In genomic region chr10:26881600-26882331, GRCh38 we compare ENCODE assay signal across 8 cellular contexts. TPM values are rescaled to one million over a fixed set of nuclear protein-coding genes. Genes with fewer than 3 reads are reported as not detected.
DNase-seq lines count a peak whose midpoint lies in the region; ATAC-seq and TF ChIP-seq lines count a peak whose summit lies in the region.

No MANE protein-coding gene starts in this region.

- no peaks in the 10 kb centered on the region for H3K9me3 Mint-ChIP-seq in neural progenitor cell

- 2% methylated on average over 10 of the region's 10 CpGs for WGBS in SK-N-SH (ENCODE audit: low lambda C conversion rate)

- no peak overlapping the region for H3K27ac Mint-ChIP-seq in neural progenitor cell

- H3K27ac ChIP-seq in SK-N-SH (ENCODE audit: low read depth in 2 of 2, low read length in 1 of 2) (no peak overlapping the region), neural progenitor cell (no peak overlapping the region)

- H3K79me2 ChIP-seq in SK-N-SH (ENCODE audit: insufficient read depth), result no peaks in the 10 kb centered on the region
- H3K79me2 ChIP-seq in neural progenitor cell (ENCODE audit: low read depth), result no peaks in the 10 kb centered on the region

- no peaks in the 10 kb centered on the region for H3K9me2 ChIP-seq in SK-N-SH

- peak; percentile 91 for TF ChIP-seq RAD21 in SK-N-SH (IDR thresholded peaks at IDR 0.05; ENCODE audit: low read length)

- TF ChIP-seq CTCF in SK-N-SH (IDR thresholded peaks at IDR 0.05) (peak; percentile 84), neural progenitor cell (IDR thresholded peaks at IDR 0.05) (peak; percentile 77)

- H3K4me1 ChIP-seq in SK-N-SH (ENCODE audit: control insufficient read depth in 1 of 2, insufficient read depth in 2 of 2, low read depth in 1 of 2, low read length in 1 of 2), result peaks cover 0 to 2% of the 10 kb centered on the region in 2 experiments; a peak in 1 of 4 replicates
- H3K4me1 ChIP-seq in neural progenitor cell, result no peaks in the 10 kb centered on the region

- H3K27me3 Mint-ChIP-seq in neural progenitor cell (ENCODE audit: insufficient read depth, low read depth), result no peaks in the 10 kb centered on the region

- no peaks in the 10 kb centered on the region for H4K20me1 ChIP-seq in SK-N-SH (ENCODE audit: insufficient read depth)
- no peaks in the 10 kb centered on the region for H4K20me1 ChIP-seq in neural progenitor cell (ENCODE audit: low read depth)

- H2AFZ ChIP-seq in SK-N-SH (ENCODE audit: low read depth), result no peak overlapping the region
- H2AFZ ChIP-seq in neural progenitor cell (replicated peaks), result no peak overlapping the region

- H3K9ac ChIP-seq in SK-N-SH (no peak overlapping the region), neural progenitor cell (no peak overlapping the region)

- H3K27me3 ChIP-seq in SK-N-SH (ENCODE audit: insufficient read depth), result peaks cover 11% of the 10 kb centered on the region
- peaks cover 4% of the 10 kb centered on the region for H3K27me3 ChIP-seq in neural progenitor cell

- CTCF ChIA-PET in SK-N-SH (lab: Yijun Ruan, JAX), result interaction anchor here (0.6 to 9.1 kb wide), 44 partner anchors 8 to 546 kb away, joined by 3 to 143 read pairs (median 4); partner anchors contain the start of genes ABI1 and PDSS1

- no peak for TF ChIP-seq EP300 in SK-N-SH (IDR thresholded peaks at IDR 0.05; ENCODE audit: borderline replicate concordance in 1 of 2, low read depth in 1 of 2, low read length in 1 of 2)

- POLR2A ChIA-PET in SK-N-SH (lab: Yijun Ruan, JAX), result no interaction called here

- peak overlapping the region; percentile 48 for H3K4me2 ChIP-seq in SK-N-SH
- peak overlapping the region; percentile 22 for H3K4me2 ChIP-seq in neural progenitor cell

- H3K36me3 ChIP-seq in SK-N-SH (replicated peaks in 1 of 2; ENCODE audit: control insufficient read depth in 1 of 2, insufficient read depth in 2 of 2, low read length in 1 of 2) (no peaks in the 10 kb centered on the region), neural progenitor cell (no peaks in the 10 kb centered on the region)

- DNase-seq in DMS 273 treated with DMSO at 0.1 percent for 48 hours (lab: John Stamatoyannopoulos, UW) (peak; percentile 22), NAMALWA (ENCODE audit: low spot score) (peak; percentile 83), SK-N-SH (peak; percentile 58), fibroblast of peridontal ligament (ENCODE audit: extremely low read depth) (peak; percentile 87), neural progenitor cell (ENCODE audit: low spot score) (peak; percentile 74)

- H3K36me3 Mint-ChIP-seq in neural progenitor cell, result no peaks in the 10 kb centered on the region

- H3K4me3 ChIP-seq in SK-N-SH (ENCODE audit: low read depth in 2 of 2, low read length in 1 of 2), result peak overlapping the region; percentile 12 to 53; a peak in 3 of 4 replicates
- H3K4me3 ChIP-seq in neural progenitor cell, result no peak overlapping the region

- ATAC-seq in GM19455 (IDR thresholded peaks at IDR 0.05; ENCODE audit: unreplicated experiment), result peak; percentile 76
- ATAC-seq in GM21390 (IDR thresholded peaks at IDR 0.05; ENCODE audit: unreplicated experiment), result no peak
- ATAC-seq in GM19463 (IDR thresholded peaks at IDR 0.05; ENCODE audit: unreplicated experiment), result no peak

- H3K9me3 ChIP-seq in SK-N-SH (no peaks in the 10 kb centered on the region), neural progenitor cell (ENCODE audit: low read depth) (no peaks in the 10 kb centered on the region)

- H3K4me3 Mint-ChIP-seq in neural progenitor cell, result no peak overlapping the region

- H3F3A ChIP-seq in SK-N-SH (replicated peaks; ENCODE audit: insufficient read depth) (peaks cover 3% of the 10 kb centered on the region), neural progenitor cell (ENCODE audit: low read depth) (peaks cover 7% of the 10 kb centered on the region)

- no peaks in the 10 kb centered on the region for H3K4me1 Mint-ChIP-seq in neural progenitor cell

TF ChIP-seq in SK-N-SH, 30 proteins besides CTCF, POLR2A, EP300 and RAD21:
- no peak for TF ChIP-seq TEAD4 (IDR thresholded peaks at IDR 0.05; ENCODE audit: borderline replicate concordance, insufficient read depth)
- peak; percentile 75 for TF ChIP-seq SMC3 (IDR thresholded peaks at IDR 0.05; ENCODE audit: low read depth, low read length)

RNA-seq across cellular contexts. Expression of gene ABI1, which starts 21.0 kb away (rescaled TPM):
- polyA plus RNA-seq in SK-N-SH (2012; rRNA removed), result 36.7 and 47.5 TPM in 2 replicates
- 36.1 and 39.5 TPM in 2 replicates for polyA plus RNA-seq in SK-N-SH (2012; cell fraction: cytosol; rRNA removed)
- 15.6 and 38.2 TPM in 2 replicates for polyA plus RNA-seq in SK-N-SH (2012; cell fraction: nucleus; rRNA removed)
- total RNA-seq in neural progenitor cell (ENCODE audit: low replicate concordance), result 35.1 and 43.1 TPM in 2 replicates

Comparison
In these comparisons a context has a peak if more than half of its experiments do, and no peak if none do; other contexts are left out.
1. DNase-seq: peak in every context shown above with its lines; median percentile 87 in fibroblast of peridontal ligament; 83 in NAMALWA; 74 in neural progenitor cell; 58 in SK-N-SH; 22 in DMS 273 treated with DMSO at 0.1 percent for 48 hours.